In the genomic region with DNA sequence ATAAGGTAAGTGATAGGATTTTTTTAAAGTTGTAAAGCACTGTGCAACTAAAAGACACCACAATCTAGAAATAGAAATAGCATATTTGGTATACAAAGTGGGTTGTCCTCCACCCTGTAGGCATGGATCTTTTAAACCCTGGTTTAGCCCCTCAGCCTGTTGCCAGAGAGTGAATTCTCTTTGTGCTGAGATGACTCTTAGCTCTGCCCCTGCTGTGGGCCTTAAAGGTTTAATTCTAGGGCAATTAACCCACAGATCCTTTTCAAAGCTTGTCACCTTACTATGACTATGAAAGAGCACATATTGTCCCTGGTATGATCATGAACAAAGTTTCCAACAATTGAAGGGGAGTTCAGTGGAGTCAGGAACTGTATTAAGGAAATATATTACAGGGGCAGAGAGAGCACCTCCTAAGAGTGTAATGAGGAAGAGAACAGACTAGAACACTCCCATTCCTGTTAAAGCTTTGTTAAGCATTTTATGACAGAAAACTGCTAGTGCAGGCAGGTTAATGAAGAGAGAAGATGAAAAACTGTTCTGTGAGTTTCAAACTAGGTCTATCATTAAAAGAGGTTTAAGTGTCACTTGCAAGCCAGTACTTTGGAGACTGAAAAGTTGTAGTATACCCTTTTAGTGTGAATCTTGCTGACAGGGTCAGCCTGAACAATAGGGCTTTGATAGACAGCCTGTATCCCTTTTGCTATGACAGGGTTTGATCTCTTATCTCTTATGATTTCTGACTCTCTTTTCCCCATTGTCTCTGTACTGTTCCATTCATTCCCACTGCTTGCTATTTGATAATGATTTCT, we compare ENCODE assay signal across 12 cellular contexts.
A peak's percentile ranks its signal among the peaks of the same experiment; 100 is the strongest.
DNase-seq lines count a peak whose midpoint lies in the region; TF ChIP-seq lines count a peak whose summit lies in the region.
"Had no signal": no experiment of that assay in that cellular context is flagged by ENCODE, and none has a peak within 500 bp of the region (broad histone marks: within the 10 kb centered on the region; RNA-seq: fewer than 3 reads in every experiment).

No MANE protein-coding gene starts in this region.

- intact Hi-C loops in activated CD4-positive, alpha-beta memory T cell treated with anti-CD3 and anti-CD28 coated beads for 36 hours (cut with micrococcal nuclease), result loop anchor here (1.0 to 2.0 kb wide), 6 partner anchors 14 to 271 kb away; no protein-coding TSS in a partner anchor

- peak overlapping the region; percentile 33 for H3K4me3 Mint-ChIP-seq in HFFc6
- no peak overlapping the region for H3K4me3 Mint-ChIP-seq in activated CD4-positive, alpha-beta memory T cell treated with anti-CD3 and anti-CD28 coated beads for 36 hours

- POLR2A ChIA-PET in activated CD4-positive, alpha-beta memory T cell treated with anti-CD3 and anti-CD28 coated beads for 36 hours (lab: Charles Lee), result interaction anchor here (0.7 to 2.1 kb wide), 6 partner anchors 8 to 105 kb away, joined by 3 to 7 read pairs (median 4); no protein-coding TSS in a partner anchor

- CTCF ChIA-PET in activated CD4-positive, alpha-beta memory T cell treated with anti-CD3 and anti-CD28 coated beads for 36 hours (lab: Charles Lee), result interaction anchor here (0.7 to 2.2 kb wide), 5 partner anchors 10 to 270 kb away, joined by 3 to 7 read pairs (median 4); a partner anchor contains a TSS

- no peaks in the 10 kb centered on the region; the same call in none of the 2 replicates for H3K36me3 Mint-ChIP-seq in HFFc6 (ENCODE audit: low read depth)
- H3K36me3 Mint-ChIP-seq in activated CD4-positive, alpha-beta memory T cell treated with anti-CD3 and anti-CD28 coated beads for 36 hours, result no peaks in the 10 kb centered on the region

- peak overlapping the region; percentile 93 for H3K27ac Mint-ChIP-seq in HFFc6
- peak overlapping the region; percentile 83 for H3K27ac Mint-ChIP-seq in activated CD4-positive, alpha-beta memory T cell treated with anti-CD3 and anti-CD28 coated beads for 36 hours

- in situ Hi-C loops in ACHN (cut with HindIII; ENCODE audit: low pct_ligation_motif_present, low pct_unique_long_range_greater_than_20kb, low sequenced_read_pairs), result no loop called here

- no peak for TF ChIP-seq CTCF in HFFc6 (IDR thresholded peaks at IDR 0.05)

- H3K9me3 Mint-ChIP-seq in HFFc6, result no peaks in the 10 kb centered on the region
- H3K9me3 Mint-ChIP-seq in activated CD4-positive, alpha-beta memory T cell treated with anti-CD3 and anti-CD28 coated beads for 36 hours, result no peaks in the 10 kb centered on the region

- peaks cover 52% of the 10 kb centered on the region for H3K4me1 Mint-ChIP-seq in HFFc6 (ENCODE audit: low read depth)
- peaks cover 48% of the 10 kb centered on the region for H3K4me1 Mint-ChIP-seq in activated CD4-positive, alpha-beta memory T cell treated with anti-CD3 and anti-CD28 coated beads for 36 hours (ENCODE audit: low read depth)

- H3K27me3 Mint-ChIP-seq in HFFc6 (ENCODE audit: insufficient read depth), result no peaks in the 10 kb centered on the region; the same call in 1 of the 2 replicates
- no peaks in the 10 kb centered on the region for H3K27me3 Mint-ChIP-seq in activated CD4-positive, alpha-beta memory T cell treated with anti-CD3 and anti-CD28 coated beads for 36 hours

- DNase-seq in AML-193 (lab: John Stamatoyannopoulos, UW) (peak; percentile 10 to 17), HFFc6 (no peak), iPS-NIHi7 (ENCODE audit: extremely low spot score) (peak; percentile 25), kidney glomerular epithelial cell (lab: John Stamatoyannopoulos, UW) (no peak), NCI-H510A (lab: John Stamatoyannopoulos, UW) (no peak), ACHN (no peak)
- peak; percentile 38 for DNase-seq in activated CD4-positive, alpha-beta memory T cell treated with anti-CD3 and anti-CD28 coated beads for 36 hours
- no peak for DNase-seq in activated CD8-positive, alpha-beta memory T cell treated with anti-CD3 and anti-CD28 coated beads, Interleukin-2, amount 50 U/mL, for 4 hours
- DNase-seq: activated CD4-positive, CD25-positive, alpha-beta regulatory T cell treated with anti-CD3 and anti-CD28 coated beads, Interleukin-2, amount 50 U/mL, for 72 hours; NCI-H187; SIG-M5; stimulated activated CD4-positive, alpha-beta T cell treated with anti-CD3 and anti-CD28 coated beads, Interleukin-4, amount 100 ng/mL, for 24 hours had no signal

Comparison
In these comparisons a context has a peak if more than half of its experiments do, and no peak if none do; other contexts are left out.
1. DNase-seq: peak in AML-193 (2 of 2), activated CD4-positive, alpha-beta memory T cell treated with anti-CD3 and anti-CD28 coated beads for 36 hours (single experiment) and iPS-NIHi7 (single experiment); none in HFFc6 (single experiment), kidney glomerular epithelial cell (single experiment), activated CD8-positive, alpha-beta memory T cell treated with anti-CD3 and anti-CD28 coated beads, Interleukin-2, amount 50 U/mL, for 4 hours (single experiment), NCI-H510A (single experiment) and ACHN (single experiment).